Comparison of ENCODE assay signal across 1 cellular context in genomic region chr14:102362084-102362483, GRCh38.
TF ChIP-seq lines count a peak whose summit lies in the region.

No MANE protein-coding gene starts in this region.

TF ChIP-seq in GM12878, 131 proteins besides CTCF, POLR2A, EP300 and RAD21:
- TF ChIP-seq ZNF207 (IDR thresholded peaks at IDR 0.05; ENCODE audit: borderline replicate concordance) (no peak), NR2C1 (IDR thresholded peaks at IDR 0.05) (no peak), EZH2 (IDR thresholded peaks at IDR 0.05; ENCODE audit: borderline replicate concordance, control insufficient read depth, low read depth, low read length) (no peak), HDAC6 (IDR thresholded peaks at IDR 0.05; ENCODE audit: unreplicated experiment) (no peak), GATAD2B (conservative IDR thresholded peaks at IDR 0.05; ENCODE audit: low read depth) (no peak), PAX5 (IDR thresholded peaks at IDR 0.05; ENCODE audit: borderline replicate concordance, low read depth, low read length) (no peak; the same call in 1 of the 2 replicates), NR2F1 (conservative IDR thresholded peaks at IDR 0.05) (no peak), RCOR1 (conservative IDR thresholded peaks at IDR 0.05; ENCODE audit: low read depth, low read length) (no peak), MEF2A (IDR thresholded peaks at IDR 0.05; ENCODE audit: insufficient read depth, low read depth, low read length) (0 out of 2 replicates have a peak, but pooled peaks have one; percentile 51), MTA2 (IDR thresholded peaks at IDR 0.05; ENCODE audit: low read depth) (peak; percentile 27; the same call in 1 of the 2 replicates), SMC3 (IDR thresholded peaks at IDR 0.05; ENCODE audit: borderline replicate concordance, low read length) (no peak), RUNX3 (IDR thresholded peaks at IDR 0.05; ENCODE audit: low read length) (peak; percentile 71), USF2 (IDR thresholded peaks at IDR 0.05; ENCODE audit: borderline replicate concordance, low read depth, low read length) (no peak), NRF1 (conservative IDR thresholded peaks at IDR 0.05; ENCODE audit: low read depth, low read length) (no peak), SMAD1 (IDR thresholded peaks at IDR 0.05; ENCODE audit: low read depth, partially characterized antibody) (no peak), IKZF2 (IDR thresholded peaks at IDR 0.05) (0 out of 4 replicates have a peak, but pooled peaks of 1 of the 2 experiments have one; percentile 10), BHLHE40 (IDR thresholded peaks at IDR 0.05; ENCODE audit: borderline replicate concordance in 1 of 2, low read depth in 2 of 2, low read length in 1 of 2) (no peak), IRF4 (IDR thresholded peaks at IDR 0.05; ENCODE audit: low read depth, low read length) (peak; percentile 45; the same call in 1 of the 2 replicates), ATF2 (IDR thresholded peaks at IDR 0.05; ENCODE audit: low read length) (0 out of 2 replicates have a peak, but pooled peaks have one; percentile 39), RELA (IDR thresholded peaks at IDR 0.05; ENCODE audit: borderline replicate concordance, partially characterized antibody) (no peak), MEF2B (IDR thresholded peaks at IDR 0.05; ENCODE audit: partially characterized antibody, poor library complexity, severe bottlenecking) (peak; percentile 45), KAT2A (conservative IDR thresholded peaks at IDR 0.05; ENCODE audit: control insufficient read depth, low read depth, low read length) (no peak), JUND (IDR thresholded peaks at IDR 0.05; ENCODE audit: low read depth, low read length) (no peak), ZNF24 (IDR thresholded peaks at IDR 0.05) (no peak), ZBED1 (IDR thresholded peaks at IDR 0.05; ENCODE audit: borderline replicate concordance) (0 out of 2 replicates have a peak, but pooled peaks have one; percentile 29), SIX5 (IDR thresholded peaks at IDR 0.05; ENCODE audit: low read depth, low read length, severe bottlenecking) (no peak), ZNF687 (IDR thresholded peaks at IDR 0.05) (no peak), JUNB (IDR thresholded peaks at IDR 0.05) (peak; percentile 43; the same call in 1 of the 2 replicates), KLF5 (IDR thresholded peaks at IDR 0.05; ENCODE audit: partially characterized antibody) (no peak), CBFB (IDR thresholded peaks at IDR 0.05; ENCODE audit: low read depth) (no peak), STAT1 (conservative IDR thresholded peaks at IDR 0.05) (no peak), CBX5 (IDR thresholded peaks at IDR 0.05; ENCODE audit: low read depth) (no peak), POLR2AphosphoS5 (IDR thresholded peaks at IDR 0.05; ENCODE audit: low read length) (0 out of 2 replicates have a peak, but pooled peaks have one; percentile 66), TCF3 (IDR thresholded peaks at IDR 0.05; ENCODE audit: borderline replicate concordance, insufficient read depth, low read depth, low read length) (no peak), ZNF592 (IDR thresholded peaks at IDR 0.05) (no peak), NR2C2 (IDR thresholded peaks at IDR 0.05; ENCODE audit: borderline replicate concordance, control insufficient read depth, insufficient read length, low read depth) (no peak), NFXL1 (IDR thresholded peaks at IDR 0.05; ENCODE audit: borderline replicate concordance) (no peak), CEBPB (IDR thresholded peaks at IDR 0.05; ENCODE audit: borderline replicate concordance in 1 of 2, low read depth in 2 of 2, low read length in 2 of 2) (no peak), MYC (IDR thresholded peaks at IDR 0.05; ENCODE audit: insufficient read depth, insufficient read length, insufficient replicate concordance, low read length, severe bottlenecking) (no peak), TARDBP (IDR thresholded peaks at IDR 0.05; ENCODE audit: borderline replicate concordance) (no peak; the same call in 1 of the 2 replicates)
- TF ChIP-seq, protein P1, sequence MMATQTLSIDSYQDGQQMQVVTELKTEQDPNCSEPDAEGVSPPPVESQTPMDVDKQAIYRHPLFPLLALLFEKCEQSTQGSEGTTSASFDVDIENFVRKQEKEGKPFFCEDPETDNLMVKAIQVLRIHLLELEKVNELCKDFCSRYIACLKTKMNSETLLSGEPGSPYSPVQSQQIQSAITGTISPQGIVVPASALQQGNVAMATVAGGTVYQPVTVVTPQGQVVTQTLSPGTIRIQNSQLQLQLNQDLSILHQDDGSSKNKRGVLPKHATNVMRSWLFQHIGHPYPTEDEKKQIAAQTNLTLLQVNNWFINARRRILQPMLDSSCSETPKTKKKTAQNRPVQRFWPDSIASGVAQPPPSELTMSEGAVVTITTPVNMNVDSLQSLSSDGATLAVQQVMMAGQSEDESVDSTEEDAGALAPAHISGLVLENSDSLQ (IDR thresholded peaks at IDR 0.05): peak; percentile 18; the same call in 1 of the 2 replicates
- TF ChIP-seq, protein P2, sequence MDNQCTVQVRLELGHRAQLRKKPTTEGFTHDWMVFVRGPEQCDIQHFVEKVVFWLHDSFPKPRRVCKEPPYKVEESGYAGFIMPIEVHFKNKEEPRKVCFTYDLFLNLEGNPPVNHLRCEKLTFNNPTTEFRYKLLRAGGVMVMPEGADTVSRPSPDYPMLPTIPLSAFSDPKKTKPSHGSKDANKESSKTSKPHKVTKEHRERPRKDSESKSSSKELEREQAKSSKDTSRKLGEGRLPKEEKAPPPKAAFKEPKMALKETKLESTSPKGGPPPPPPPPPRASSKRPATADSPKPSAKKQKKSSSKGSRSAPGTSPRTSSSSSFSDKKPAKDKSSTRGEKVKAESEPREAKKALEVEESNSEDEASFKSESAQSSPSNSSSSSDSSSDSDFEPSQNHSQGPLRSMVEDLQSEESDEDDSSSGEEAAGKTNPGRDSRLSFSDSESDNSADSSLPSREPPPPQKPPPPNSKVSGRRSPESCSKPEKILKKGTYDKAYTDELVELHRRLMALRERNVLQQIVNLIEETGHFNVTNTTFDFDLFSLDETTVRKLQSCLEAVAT (IDR thresholded peaks at IDR 0.05): no peak
- TF ChIP-seq, protein P3, sequence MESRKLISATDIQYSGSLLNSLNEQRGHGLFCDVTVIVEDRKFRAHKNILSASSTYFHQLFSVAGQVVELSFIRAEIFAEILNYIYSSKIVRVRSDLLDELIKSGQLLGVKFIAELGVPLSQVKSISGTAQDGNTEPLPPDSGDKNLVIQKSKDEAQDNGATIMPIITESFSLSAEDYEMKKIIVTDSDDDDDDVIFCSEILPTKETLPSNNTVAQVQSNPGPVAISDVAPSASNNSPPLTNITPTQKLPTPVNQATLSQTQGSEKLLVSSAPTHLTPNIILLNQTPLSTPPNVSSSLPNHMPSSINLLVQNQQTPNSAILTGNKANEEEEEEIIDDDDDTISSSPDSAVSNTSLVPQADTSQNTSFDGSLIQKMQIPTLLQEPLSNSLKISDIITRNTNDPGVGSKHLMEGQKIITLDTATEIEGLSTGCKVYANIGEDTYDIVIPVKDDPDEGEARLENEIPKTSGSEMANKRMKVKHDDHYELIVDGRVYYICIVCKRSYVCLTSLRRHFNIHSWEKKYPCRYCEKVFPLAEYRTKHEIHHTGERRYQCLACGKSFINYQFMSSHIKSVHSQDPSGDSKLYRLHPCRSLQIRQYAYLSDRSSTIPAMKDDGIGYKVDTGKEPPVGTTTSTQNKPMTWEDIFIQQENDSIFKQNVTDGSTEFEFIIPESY (IDR thresholded peaks at IDR 0.05): no peak
